Comparison of ENCODE assay signal across 27 cellular contexts in genomic region chr12:17609152-17609551, GRCh38.
A peak's percentile ranks its signal among the peaks of the same experiment; 100 is the strongest.
DNase-seq lines count a peak whose midpoint lies in the region; ATAC-seq and TF ChIP-seq lines count a peak whose summit lies in the region.
"Had no signal": no experiment of that assay in that cellular context is flagged by ENCODE, and none has a peak within 500 bp of the region (broad histone marks: within the 10 kb centered on the region; RNA-seq: fewer than 3 reads in every experiment).

No MANE protein-coding gene starts in this region.

- H3K4me3 ChIP-seq in NB4 (ENCODE audit: low read depth, low read length) (no peak overlapping the region), neural progenitor cell (no peak overlapping the region)
- H3K4me3 ChIP-seq: ascending aorta, lung, mucosa of descending colon, pancreas, spleen, transverse colon had no signal

- no peak for ATAC-seq in GM21529 (IDR thresholded peaks at IDR 0.05; ENCODE audit: unreplicated experiment)
- ATAC-seq: esophagus mucosa, foreskin keratinocyte, mucosa of descending colon, pancreas, right cardiac atrium had no signal

- H3K27ac Mint-ChIP-seq in neural progenitor cell = peak overlapping the region; percentile 52
- H3K27ac Mint-ChIP-seq: activated naive CD8-positive, alpha-beta T cell treated with anti-CD3 and anti-CD28 coated beads, Interleukin-2, amount 10 ng/mL, durations not matched to agents 7 days and 5 days; CD4-positive, alpha-beta T cell; IgD-negative memory B cell; nephron had no signal

- H3K27me3 Mint-ChIP-seq in neural progenitor cell (ENCODE audit: insufficient read depth, low read depth) = no peaks in the 10 kb centered on the region
- H3K27me3 Mint-ChIP-seq: activated naive CD8-positive, alpha-beta T cell treated with anti-CD3 and anti-CD28 coated beads, Interleukin-2, amount 10 ng/mL, durations not matched to agents 7 days and 5 days; CD4-positive, alpha-beta T cell; IgD-negative memory B cell had no signal

- no peaks in the 10 kb centered on the region for H3K27me3 ChIP-seq in neural progenitor cell
- H3K27me3 ChIP-seq: ascending aorta, foreskin keratinocyte, pancreas, spleen, transverse colon had no signal

- TF ChIP-seq CTCF in NB4 (IDR thresholded peaks at IDR 0.05; ENCODE audit: low read depth, low read length) = no peak
- no peak for TF ChIP-seq CTCF in neural progenitor cell (IDR thresholded peaks at IDR 0.05)
- TF ChIP-seq CTCF in GM10266 (IDR thresholded peaks at IDR 0.05; ENCODE audit: control insufficient read depth, insufficient read depth, low read depth, missing control alignments) = no peak

- no peak overlapping the region for H2AFZ ChIP-seq in neural progenitor cell (replicated peaks)

- no peaks in the 10 kb centered on the region for H3K36me3 ChIP-seq in neural progenitor cell
- H3K36me3 ChIP-seq: ascending aorta, pancreas, spleen, transverse colon had no signal

- H3K9me3 Mint-ChIP-seq in neural progenitor cell = no peaks in the 10 kb centered on the region
- H3K9me3 Mint-ChIP-seq: nephron had no signal

- no peaks in the 10 kb centered on the region for H3F3A ChIP-seq in neural progenitor cell (ENCODE audit: low read depth)

- peaks cover 14% of the 10 kb centered on the region for H3K4me1 ChIP-seq in neural progenitor cell
- H3K4me1 ChIP-seq: ascending aorta, foreskin keratinocyte, pancreas, spleen, transverse colon had no signal

- DNase-seq in ELR (ENCODE audit: low read depth) (peak; percentile 64), NB4 (ENCODE audit: low read depth) (peak; percentile 2), NCI-H748 treated with DMSO at 0.1 percent for 48 hours (lab: John Stamatoyannopoulos, UW) (peak; percentile 9), neural progenitor cell (ENCODE audit: low spot score) (no peak), HCEC 1CT (no peak), GM10266 (ENCODE audit: extremely low spot score) (no peak)
- DNase-seq: activated CD4-positive, alpha-beta T cell treated with anti-CD3 and anti-CD28 coated beads for 48 hours; activated gamma-delta T cell; activated naive CD8-positive, alpha-beta T cell treated with anti-CD3 and anti-CD28 coated beads, Interleukin-2, amount 10 ng/mL, durations not matched to agents 7 days and 5 days; activated T-cell treated with anti-CD3 and anti-CD28 coated beads, Interleukin-2, amount 50 U/mL, for 1 hour; caudate nucleus; CD4-positive, alpha-beta T cell; foreskin keratinocyte; GOT3; mucosa of descending colon; NCI-H1694 treated with DMSO at 0.1 percent for 48 hours; pancreas; right cardiac atrium; spleen; T-helper 2 cell; transverse colon had no signal

- TF ChIP-seq POLR2A in NB4 (IDR thresholded peaks at IDR 0.05; ENCODE audit: extremely low read depth, insufficient read length) = no peak

- no peaks in the 10 kb centered on the region for H3K36me3 Mint-ChIP-seq in neural progenitor cell
- H3K36me3 Mint-ChIP-seq: activated naive CD8-positive, alpha-beta T cell treated with anti-CD3 and anti-CD28 coated beads, Interleukin-2, amount 10 ng/mL, durations not matched to agents 7 days and 5 days; IgD-negative memory B cell had no signal

- no peaks in the 10 kb centered on the region for H3K9me3 ChIP-seq in neural progenitor cell (ENCODE audit: low read depth)
- H3K9me3 ChIP-seq: ascending aorta, mucosa of descending colon, pancreas, spleen, transverse colon had no signal

- peak overlapping the region; percentile 23 for H3K4me2 ChIP-seq in neural progenitor cell

- H3K4me1 Mint-ChIP-seq in neural progenitor cell = peaks cover 23% of the 10 kb centered on the region
- H3K4me1 Mint-ChIP-seq: activated naive CD8-positive, alpha-beta T cell treated with anti-CD3 and anti-CD28 coated beads, Interleukin-2, amount 10 ng/mL, durations not matched to agents 7 days and 5 days; IgD-negative memory B cell; nephron had no signal

- no peaks in the 10 kb centered on the region for H4K20me1 ChIP-seq in neural progenitor cell (ENCODE audit: low read depth)

- H3K79me2 ChIP-seq in neural progenitor cell (ENCODE audit: low read depth) = no peaks in the 10 kb centered on the region

- no peak overlapping the region for H3K9ac ChIP-seq in neural progenitor cell

- H3K27ac ChIP-seq in neural progenitor cell = no peak overlapping the region
- H3K27ac ChIP-seq: ascending aorta, foreskin keratinocyte, pancreas, spleen, transverse colon had no signal

- H3K4me3 Mint-ChIP-seq in neural progenitor cell = no peak overlapping the region
- H3K4me3 Mint-ChIP-seq: activated naive CD8-positive, alpha-beta T cell treated with anti-CD3 and anti-CD28 coated beads, Interleukin-2, amount 10 ng/mL, durations not matched to agents 7 days and 5 days; CD4-positive, alpha-beta T cell; IgD-negative memory B cell; nephron had no signal

Comparison
In these comparisons a context has a peak if more than half of its experiments do, and no peak if none do; other contexts are left out.
1. DNase-seq: peak in ELR (single experiment), NB4 (single experiment) and NCI-H748 treated with DMSO at 0.1 percent for 48 hours (single experiment); none in neural progenitor cell (single experiment), HCEC 1CT (single experiment) and GM10266 (single experiment).